32 cellular contexts compared by ENCODE assay signal in the genomic region with DNA sequence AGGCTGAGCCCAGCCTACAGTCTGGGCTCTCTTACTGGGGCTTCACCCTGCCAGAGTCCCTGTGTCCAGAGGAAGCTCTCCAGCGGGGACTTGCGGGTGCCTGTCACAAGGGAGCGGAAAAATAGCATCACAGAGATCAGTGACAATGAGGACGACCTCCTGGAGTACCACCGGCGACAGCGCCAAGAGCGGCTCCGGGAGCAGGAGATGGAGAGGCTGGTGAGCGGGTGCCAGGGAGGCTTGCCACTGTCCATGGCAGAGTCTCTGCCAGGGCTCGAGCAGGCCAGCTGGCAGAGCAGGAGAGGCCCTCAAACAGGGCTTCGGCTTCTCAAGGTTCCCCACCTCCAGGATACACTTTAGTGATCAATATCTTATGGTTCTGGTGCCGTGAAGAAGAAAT. TPM values are rescaled to one million over a fixed set of nuclear protein-coding genes. Genes with fewer than 3 reads are reported as not detected.
DNase-seq lines count a peak whose midpoint lies in the region; ATAC-seq and TF ChIP-seq lines count a peak whose summit lies in the region.
"Had no signal": no experiment of that assay in that cellular context is flagged by ENCODE, and none has a peak within 500 bp of the region (broad histone marks: within the 10 kb centered on the region; RNA-seq: fewer than 3 reads in every experiment).

No MANE protein-coding gene starts in this region.

- intact Hi-C loops in left ventricle myocardium inferior (cut with micrococcal nuclease) (no loop called here), psoas muscle (cut with DNase I) (no loop called here)
- intact Hi-C loops in CD4-positive, alpha-beta memory T cell (cut with micrococcal nuclease): no loop called here

- DNase-seq in G401 (ENCODE audit: low spot score) (peak; percentile 95), cerebellar cortex (ENCODE audit: low spot score) (peak; percentile 93), left ventricle myocardium inferior (peak; percentile 68), psoas muscle (peak; percentile 49 to 74), middle frontal gyrus (ENCODE audit: extremely low spot score, low spot score) (no peak), NCI-H2227 (lab: John Stamatoyannopoulos, UW; ENCODE audit: unreplicated experiment) (no peak)
- DNase-seq in CD8-positive, alpha-beta memory T cell: no peak
- DNase-seq in CD4-positive, alpha-beta memory T cell: no peak
- DNase-seq: activated CD4-positive, alpha-beta memory T cell treated with anti-CD3 and anti-CD28 coated beads, Interleukin-2, amount 10 ng/mL, durations not matched to agents 7 days and 5 days; activated CD4-positive, alpha-beta T cell treated with anti-CD3 and anti-CD28 coated beads for 1 hour; activated CD8-positive, alpha-beta memory T cell treated with anti-CD3 and anti-CD28 coated beads, Interleukin-2, amount 50 U/mL, for 48 hours; activated naive CD4-positive, alpha-beta T cell treated with anti-CD3 and anti-CD28 coated beads, Interleukin-2, amount 10 ng/mL, durations not matched to agents 7 days and 5 days; AML-193; mammary epithelial cell; NCI-H1105; NCI-H2081; NCI-H774; stimulated activated CD4-positive, alpha-beta T cell treated with anti-CD3 and anti-CD28 coated beads, Interleukin-15, amount 100 ng/mL, for 24 hours; stimulated activated naive B cell treated with anti-CD40 and anti-IgM and Interleukin-4, amounts not matched to agents 10 μg/mL and 1 μg/mL and 100 μg/mL, for 72 hours; T-helper 17 cell; testis had no signal

- in situ Hi-C loops in G401 (cut with HindIII; ENCODE audit: low sequenced_read_pairs): no loop called here

- 24 to 40% (median 35%) methylated on average over 13 of the region's 13 CpGs for WGBS in psoas muscle, 3 donors

- H3K9me3 Mint-ChIP-seq in CD8-positive, alpha-beta memory T cell: no peaks in the 10 kb centered on the region
- no peaks in the 10 kb centered on the region for H3K9me3 Mint-ChIP-seq in CD4-positive, alpha-beta memory T cell
- H3K9me3 Mint-ChIP-seq: activated CD4-positive, alpha-beta memory T cell treated with anti-CD3 and anti-CD28 coated beads, Interleukin-2, amount 10 ng/mL, durations not matched to agents 7 days and 5 days; activated naive CD4-positive, alpha-beta T cell treated with anti-CD3 and anti-CD28 coated beads, Interleukin-2, amount 10 ng/mL, durations not matched to agents 7 days and 5 days; neural progenitor cell; stimulated activated naive B cell treated with anti-CD40 and anti-IgM and Interleukin-4, amounts not matched to agents 10 μg/mL and 1 μg/mL and 100 μg/mL, for 72 hours had no signal

- H3K27ac Mint-ChIP-seq in CD8-positive, alpha-beta memory T cell: peak overlapping the region in 1 of 8 donors; percentile 94
- no peak overlapping the region for H3K27ac Mint-ChIP-seq in CD4-positive, alpha-beta memory T cell
- H3K27ac Mint-ChIP-seq: activated CD4-positive, alpha-beta memory T cell treated with anti-CD3 and anti-CD28 coated beads, Interleukin-2, amount 10 ng/mL, durations not matched to agents 7 days and 5 days; activated naive CD4-positive, alpha-beta T cell treated with anti-CD3 and anti-CD28 coated beads, Interleukin-2, amount 10 ng/mL, durations not matched to agents 7 days and 5 days; neural progenitor cell; stimulated activated naive B cell treated with anti-CD40 and anti-IgM and Interleukin-4, amounts not matched to agents 10 μg/mL and 1 μg/mL and 100 μg/mL, for 72 hours; T-helper 17 cell had no signal

- H3K27ac ChIP-seq in left ventricle myocardium inferior (replicated peaks) (peak overlapping the region; percentile 79), psoas muscle (peak overlapping the region; percentile 18)
- no peak overlapping the region for H3K27ac ChIP-seq in CD8-positive, alpha-beta memory T cell (ENCODE audit: low read depth, low read length)
- no peak overlapping the region for H3K27ac ChIP-seq in CD4-positive, alpha-beta memory T cell (ENCODE audit: low read depth, low read length)
- H3K27ac ChIP-seq: cardiac muscle cell, neural progenitor cell, SK-N-MC, testis had no signal

- H3K27me3 ChIP-seq in left ventricle myocardium inferior (ENCODE audit: low read depth) (no peaks in the 10 kb centered on the region), psoas muscle (ENCODE audit: insufficient read depth in 3 of 3, low read length in 2 of 3) (no peaks in the 10 kb centered on the region)
- no peaks in the 10 kb centered on the region for H3K27me3 ChIP-seq in CD8-positive, alpha-beta memory T cell (ENCODE audit: insufficient read depth, low read length, poor library complexity, severe bottlenecking)
- no peaks in the 10 kb centered on the region for H3K27me3 ChIP-seq in CD4-positive, alpha-beta memory T cell (ENCODE audit: insufficient read depth, low read length)
- H3K27me3 ChIP-seq: cardiac muscle cell, neural progenitor cell, testis had no signal

- CTCF ChIA-PET in CD8-positive, alpha-beta memory T cell (lab: Charles Lee): no interaction called here
- CTCF ChIA-PET in CD4-positive, alpha-beta memory T cell (lab: Charles Lee; ENCODE audit: partially characterized antibody): no interaction called here

- H3K36me3 Mint-ChIP-seq in CD8-positive, alpha-beta memory T cell: no peaks in the 10 kb centered on the region
- H3K36me3 Mint-ChIP-seq in CD4-positive, alpha-beta memory T cell: no peaks in the 10 kb centered on the region
- H3K36me3 Mint-ChIP-seq: activated naive CD4-positive, alpha-beta T cell treated with anti-CD3 and anti-CD28 coated beads, Interleukin-2, amount 10 ng/mL, durations not matched to agents 7 days and 5 days; stimulated activated naive B cell treated with anti-CD40 and anti-IgM and Interleukin-4, amounts not matched to agents 10 μg/mL and 1 μg/mL and 100 μg/mL, for 72 hours had no signal

- TF ChIP-seq CTCF in left ventricle myocardium inferior (IDR thresholded peaks at IDR 0.05; ENCODE audit: borderline replicate concordance) (no peak), psoas muscle (IDR thresholded peaks at IDR 0.05) (no peak)

- POLR2A ChIA-PET in CD8-positive, alpha-beta memory T cell (lab: Charles Lee): no interaction called here
- POLR2A ChIA-PET in CD4-positive, alpha-beta memory T cell (lab: Charles Lee; ENCODE audit: partially characterized antibody): no interaction called here

- H3K36me3 ChIP-seq in left ventricle myocardium inferior (peaks cover 96% of the 10 kb centered on the region), psoas muscle (ENCODE audit: insufficient read depth in 1 of 2, low read depth in 1 of 2) (peaks cover 0 to 64% of the 10 kb centered on the region in 2 donors)
- no peaks in the 10 kb centered on the region for H3K36me3 ChIP-seq in CD8-positive, alpha-beta memory T cell (ENCODE audit: insufficient read depth, low read length)
- no peaks in the 10 kb centered on the region for H3K36me3 ChIP-seq in CD4-positive, alpha-beta memory T cell (ENCODE audit: insufficient read depth, low read length)
- H3K36me3 ChIP-seq: neural progenitor cell had no signal

- no peaks in the 10 kb centered on the region for H3K9me3 ChIP-seq in left ventricle myocardium inferior (replicated peaks)
- no peaks in the 10 kb centered on the region for H3K9me3 ChIP-seq in psoas muscle
- no peaks in the 10 kb centered on the region for H3K9me3 ChIP-seq in CD8-positive, alpha-beta memory T cell (ENCODE audit: low read length)
- no peaks in the 10 kb centered on the region for H3K9me3 ChIP-seq in CD4-positive, alpha-beta memory T cell (ENCODE audit: control insufficient read depth in 1 of 2, low read length in 2 of 2)
- H3K9me3 ChIP-seq: testis had no signal

- H3K4me3 ChIP-seq in left ventricle myocardium inferior (no peak overlapping the region), psoas muscle (no peak overlapping the region)
- no peak overlapping the region for H3K4me3 ChIP-seq in CD8-positive, alpha-beta memory T cell (ENCODE audit: low read length)
- no peak overlapping the region for H3K4me3 ChIP-seq in CD4-positive, alpha-beta memory T cell (ENCODE audit: low read length in 2 of 2)
- H3K4me3 ChIP-seq: cardiac muscle cell, K562, neural progenitor cell, SK-N-MC, testis had no signal

- ATAC-seq in psoas muscle: peak; percentile 46 to 76 (median 62)
- ATAC-seq: stimulated activated naive B cell treated with anti-CD40 and anti-IgM and Interleukin-4, amounts not matched to agents 10 μg/mL and 1 μg/mL and 100 μg/mL, for 72 hours; T-helper 17 cell had no signal

- no peaks in the 10 kb centered on the region for H3K4me1 Mint-ChIP-seq in CD8-positive, alpha-beta memory T cell
- H3K4me1 Mint-ChIP-seq in CD4-positive, alpha-beta memory T cell: no peaks in the 10 kb centered on the region
- H3K4me1 Mint-ChIP-seq: activated CD4-positive, alpha-beta memory T cell treated with anti-CD3 and anti-CD28 coated beads, Interleukin-2, amount 10 ng/mL, durations not matched to agents 7 days and 5 days; activated naive CD4-positive, alpha-beta T cell treated with anti-CD3 and anti-CD28 coated beads, Interleukin-2, amount 10 ng/mL, durations not matched to agents 7 days and 5 days; stimulated activated naive B cell treated with anti-CD40 and anti-IgM and Interleukin-4, amounts not matched to agents 10 μg/mL and 1 μg/mL and 100 μg/mL, for 72 hours had no signal

- H3K27me3 Mint-ChIP-seq in CD8-positive, alpha-beta memory T cell: no peaks in the 10 kb centered on the region
- no peaks in the 10 kb centered on the region for H3K27me3 Mint-ChIP-seq in CD4-positive, alpha-beta memory T cell

- H3K4me1 ChIP-seq in left ventricle myocardium inferior: peaks cover 98% of the 10 kb centered on the region
- H3K4me1 ChIP-seq in psoas muscle: peaks cover 41% of the 10 kb centered on the region
- H3K4me1 ChIP-seq in CD8-positive, alpha-beta memory T cell (ENCODE audit: insufficient read depth, low read length): no peaks in the 10 kb centered on the region
- no peaks in the 10 kb centered on the region for H3K4me1 ChIP-seq in CD4-positive, alpha-beta memory T cell (ENCODE audit: insufficient read depth, low read length)
- H3K4me1 ChIP-seq: neural progenitor cell had no signal

- no peak overlapping the region for H3K4me3 Mint-ChIP-seq in CD8-positive, alpha-beta memory T cell
- no peak overlapping the region for H3K4me3 Mint-ChIP-seq in CD4-positive, alpha-beta memory T cell
- H3K4me3 Mint-ChIP-seq: activated CD4-positive, alpha-beta memory T cell treated with anti-CD3 and anti-CD28 coated beads, Interleukin-2, amount 10 ng/mL, durations not matched to agents 7 days and 5 days; activated naive CD4-positive, alpha-beta T cell treated with anti-CD3 and anti-CD28 coated beads, Interleukin-2, amount 10 ng/mL, durations not matched to agents 7 days and 5 days; neural progenitor cell; stimulated activated naive B cell treated with anti-CD40 and anti-IgM and Interleukin-4, amounts not matched to agents 10 μg/mL and 1 μg/mL and 100 μg/mL, for 72 hours; T-helper 17 cell had no signal

RNA-seq across cellular contexts. Expression of gene PHLDB1, which starts 21.0 kb away (rescaled TPM):
- total RNA-seq in G401 (2014; rRNA removed; shearing (Covaris generic)): 32.6 and 40.6 TPM in 2 replicates
- 102 TPM for total RNA-seq in left ventricle myocardium inferior
- total RNA-seq in psoas muscle: 10 to 100 TPM; 27.7 to 45.8 (median 34.2) TPM
- polyA plus RNA-seq in psoas muscle: 10 to 100 TPM; 12.6 to 19.2 (median 12.7) TPM
- 1 to 10 TPM; 1.9 to 2.4 TPM for total RNA-seq in CD8-positive, alpha-beta memory T cell
- 0.82 TPM for polyA plus RNA-seq in CD8-positive, alpha-beta memory T cell
- total RNA-seq in CD4-positive, alpha-beta memory T cell: 1 to 10 TPM; 3.0 to 3.9 TPM
- polyA plus RNA-seq in CD4-positive, alpha-beta memory T cell: 1 to 10 TPM in 1 of 2 donors, under 1 TPM in 1; 0.34 to 1.2 TPM

RNA-seq across cellular contexts. Expression of gene TREH, which starts 51.0 kb away (rescaled TPM):
- not detected in 2 replicates for total RNA-seq in G401 (2014; rRNA removed; shearing (Covaris generic))
- total RNA-seq in left ventricle myocardium inferior (not detected), psoas muscle (not detected)
- polyA plus RNA-seq in psoas muscle: under 1 TPM; 0.17 to 0.23 (median 0.17) TPM
- not detected for total RNA-seq in CD8-positive, alpha-beta memory T cell
- not detected for polyA plus RNA-seq in CD8-positive, alpha-beta memory T cell
- not detected for total RNA-seq in CD4-positive, alpha-beta memory T cell
- polyA plus RNA-seq in CD4-positive, alpha-beta memory T cell: not detected
- total RNA-seq: activated CD4-positive, alpha-beta memory T cell treated with anti-CD3 and anti-CD28 coated beads, Interleukin-2, amount 10 ng/mL, durations not matched to agents 7 days and 5 days; cardiac muscle cell; dermis microvascular lymphatic vessel endothelial cell; endothelial cell of umbilical vein; glomerular endothelial cell; H4; K562; kidney epithelial cell; M059J; posterior vena cava; T-helper 17 cell had no signal
- polyA plus RNA-seq: endothelial cell of umbilical vein, mammary epithelial cell had no signal

RNA-seq across cellular contexts. Expression of gene ARCN1, which starts 56.2 kb away (rescaled TPM):
- total RNA-seq in G401 (2014; rRNA removed; shearing (Covaris generic)): 88.3 and 91.9 TPM in 2 replicates
- total RNA-seq in left ventricle myocardium inferior: 99.4 TPM
- 10 to 100 TPM; 54.2 to 65.7 (median 60.1) TPM for total RNA-seq in psoas muscle
- polyA plus RNA-seq in psoas muscle: 10 to 100 TPM; 49.4 to 76.3 (median 73.9) TPM
- 100 to 1,000 TPM; 149 to 154 TPM for total RNA-seq in CD8-positive, alpha-beta memory T cell
- polyA plus RNA-seq in CD8-positive, alpha-beta memory T cell: 148 TPM
- 100 to 1,000 TPM; 133 to 134 TPM for total RNA-seq in CD4-positive, alpha-beta memory T cell
- polyA plus RNA-seq in CD4-positive, alpha-beta memory T cell: 100 to 1,000 TPM; 157 to 168 TPM

Comparison
In these comparisons a context has a peak if more than half of its experiments do, and no peak if none do; other contexts are left out.
1. DNase-seq: peak in G401 (single experiment), cerebellar cortex (single experiment), left ventricle myocardium inferior (single experiment) and psoas muscle (2 of 2); none in middle frontal gyrus (single experiment), NCI-H2227 (single experiment), CD8-positive, alpha-beta memory T cell (0 of 5) and CD4-positive, alpha-beta memory T cell (0 of 5).
2. H3K27ac ChIP-seq: peak in left ventricle myocardium inferior (single experiment) and psoas muscle (single experiment); none in CD8-positive, alpha-beta memory T cell (single experiment) and CD4-positive, alpha-beta memory T cell (single experiment).